33 cellular contexts compared by ENCODE assay signal in the genomic region with DNA sequence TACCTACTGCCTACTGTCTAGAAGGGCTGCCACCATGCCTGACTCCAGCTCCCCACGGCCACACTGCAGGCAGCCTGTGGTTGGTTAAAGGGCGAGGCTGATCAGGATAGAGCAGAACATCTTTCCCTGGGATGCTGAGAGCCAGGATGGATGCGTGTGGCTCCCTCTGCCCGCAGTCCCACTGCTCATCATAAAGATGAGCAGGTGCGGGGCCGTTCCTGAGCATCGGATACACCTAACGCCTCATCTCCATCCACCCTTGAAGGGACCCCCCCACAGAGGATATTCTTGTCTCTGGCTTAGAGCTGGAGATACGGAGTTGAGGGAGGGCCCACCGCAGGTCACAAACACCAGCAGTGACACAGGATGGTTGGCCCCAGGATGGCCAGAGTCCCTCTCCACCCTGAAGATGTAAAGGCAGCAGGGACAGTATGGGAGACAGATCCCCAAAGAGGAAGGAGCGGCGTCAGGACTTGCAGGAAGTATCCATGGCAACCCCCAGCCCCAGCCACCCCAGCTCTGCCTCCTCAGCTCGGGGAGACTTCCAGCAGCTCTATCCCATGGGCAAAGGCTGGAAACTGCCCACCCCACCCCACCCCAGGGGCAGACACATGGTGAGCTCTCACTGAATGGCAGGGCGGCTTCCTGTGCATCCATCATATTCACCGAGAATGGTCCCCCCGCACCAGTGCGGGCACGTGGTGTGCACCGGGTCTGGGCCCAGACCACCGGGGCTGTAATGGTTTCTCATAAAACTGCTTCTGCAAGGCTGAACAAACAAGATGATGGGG. TPM values are rescaled to one million over a fixed set of nuclear protein-coding genes. Genes with fewer than 3 reads are reported as not detected.
"Had no signal": no experiment of that assay in that cellular context is flagged by ENCODE, and none has a peak within 500 bp of the region (broad histone marks: within the 10 kb centered on the region; RNA-seq: fewer than 3 reads in every experiment).

No MANE protein-coding gene starts in this region.

- H3K27ac ChIP-seq: breast epithelium, epithelial cell of prostate, esophagus squamous epithelium, left lung, lower lobe of right lung, skin epidermis, suprapubic skin, tibial artery had no signal

- H3K9me3 Mint-ChIP-seq: activated CD4-positive, alpha-beta memory T cell treated with anti-CD3 and anti-CD28 coated beads for 36 hours; activated CD4-positive, alpha-beta T cell treated with anti-CD3 and anti-CD28 coated beads, Interleukin-2, amount 10 ng/mL, durations not matched to agents 24 days and 14 days; activated naive CD4-positive, alpha-beta T cell treated with anti-CD3 and anti-CD28 coated beads, Interleukin-2, amount 10 ng/mL, durations not matched to agents 7 days and 5 days; activated T-helper 1 cell treated with anti-CD3 and anti-CD28 coated beads, Interleukin-12 subunit alpha, Interleukin-12 subunit beta, Interleukin-2, Interleukin-4 antibody, amounts not matched to agents 30 ng/mL and 10 ng/mL and 1 ng/mL, durations not matched to agents 14 hours and 24 hours and 36 hours; natural killer cell treated with Interleukin-12 subunit alpha and Interleukin-12 subunit beta and Interleukin-15 and Interleukin-18, amount 100 ng/mL, for 72 hours; T-helper 1 cell treated with Interleukin-12 subunit alpha and Interleukin-12 subunit beta and Interleukin-4 antibody, amounts not matched to agents 30 μg/mL and 1 μg/mL, for 36 hours had no signal

- H3K4me1 ChIP-seq: breast epithelium, left lung, lower lobe of right lung, tibial artery had no signal

- H3K36me3 ChIP-seq: breast epithelium, left lung, lower lobe of right lung, suprapubic skin, tibial artery had no signal

- H3K36me3 Mint-ChIP-seq: activated CD4-positive, alpha-beta memory T cell treated with anti-CD3 and anti-CD28 coated beads for 36 hours; activated naive CD4-positive, alpha-beta T cell treated with anti-CD3 and anti-CD28 coated beads, Interleukin-2, amount 10 ng/mL, durations not matched to agents 7 days and 5 days; natural killer cell treated with Interleukin-12 subunit alpha and Interleukin-12 subunit beta and Interleukin-15 and Interleukin-18, amount 100 ng/mL, for 72 hours; stimulated activated naive B cell treated with anti-CD40 and anti-IgM and Interleukin-4, amounts not matched to agents 10 μg/mL and 1 μg/mL and 100 μg/mL, for 72 hours had no signal

- DNase-seq: activated CD4-positive, alpha-beta memory T cell treated with anti-CD3 and anti-CD28 coated beads for 36 hours; activated CD4-positive, alpha-beta T cell treated with anti-CD3 and anti-CD28 coated beads, Interleukin-2, amount 10 ng/mL, durations not matched to agents 24 days and 14 days; activated CD4-positive, CD25-positive, alpha-beta regulatory T cell treated with anti-CD3 and anti-CD28 coated beads, Interleukin-2, amount 50 U/mL, for 72 hours; activated CD8-positive, alpha-beta memory T cell treated with anti-CD3 and anti-CD28 coated beads, Interleukin-2, amount 50 U/mL, for 4 hours; activated gamma-delta T cell; activated naive CD4-positive, alpha-beta T cell treated with anti-CD3 and anti-CD28 coated beads, Interleukin-2, amount 10 ng/mL, durations not matched to agents 7 days and 5 days; activated naive CD8-positive, alpha-beta T cell treated with anti-CD3 and anti-CD28 coated beads, Interleukin-2, amount 50 U/mL, for 24 hours; activated T-cell treated with anti-CD3 and anti-CD28 coated beads, Interleukin-2, amount 50 U/mL, for 1 hour; dermis blood vessel endothelial cell; effector CD4-positive, alpha-beta T cell; esophagus squamous epithelium; foreskin melanocyte; kidney glomerular epithelial cell; left lung; lower lobe of right lung; mesenchymal stem cell; stimulated activated CD4-positive, alpha-beta T cell treated with anti-CD3 and anti-CD28 coated beads, Interleukin-4, amount 100 ng/mL, for 4 hours; stimulated activated CD8-positive, alpha-beta memory T cell treated with anti-CD3 and anti-CD28 coated beads, Interleukin-4, amount 100 ng/mL, for 48 hours; stimulated activated naive B cell treated with anti-CD40 and anti-IgM and Interleukin-4, amounts not matched to agents 10 μg/mL and 1 μg/mL and 100 μg/mL, for 72 hours; T1000; tibial artery had no signal

- H3K4me3 ChIP-seq: breast epithelium, esophagus squamous epithelium, left lung, lower lobe of right lung, mucosa of descending colon, skin epidermis, suprapubic skin, tibial artery had no signal

- H3K4me1 Mint-ChIP-seq: activated CD4-positive, alpha-beta T cell treated with anti-CD3 and anti-CD28 coated beads, Interleukin-2, amount 10 ng/mL, durations not matched to agents 24 days and 14 days; activated naive CD4-positive, alpha-beta T cell treated with anti-CD3 and anti-CD28 coated beads, Interleukin-2, amount 10 ng/mL, durations not matched to agents 7 days and 5 days; activated naive CD8-positive, alpha-beta T cell treated with anti-CD3 and anti-CD28 coated beads, Interleukin-2, amount 50 U/mL, for 24 hours had no signal

- ATAC-seq: activated naive CD8-positive, alpha-beta T cell treated with anti-CD3 and anti-CD28 coated beads, Interleukin-2, amount 50 U/mL, for 24 hours; left lung; lower lobe of right lung; mucosa of descending colon; sciatic nerve; stimulated activated naive B cell treated with anti-CD40 and anti-IgM and Interleukin-4, amounts not matched to agents 10 μg/mL and 1 μg/mL and 100 μg/mL, for 72 hours had no signal

- H3K27me3 Mint-ChIP-seq: activated CD4-positive, alpha-beta T cell treated with anti-CD3 and anti-CD28 coated beads, Interleukin-2, amount 10 ng/mL, durations not matched to agents 24 days and 14 days had no signal

- H3K9me3 ChIP-seq: breast epithelium, esophagus squamous epithelium, left lung, lower lobe of right lung, mucosa of descending colon, suprapubic skin, tibial artery had no signal

- H3K27ac Mint-ChIP-seq: activated CD4-positive, alpha-beta memory T cell treated with anti-CD3 and anti-CD28 coated beads for 36 hours; activated CD4-positive, alpha-beta T cell treated with anti-CD3 and anti-CD28 coated beads, Interleukin-2, amount 10 ng/mL, durations not matched to agents 24 days and 14 days; activated naive CD4-positive, alpha-beta T cell treated with anti-CD3 and anti-CD28 coated beads, Interleukin-2, amount 10 ng/mL, durations not matched to agents 7 days and 5 days; activated naive CD8-positive, alpha-beta T cell treated with anti-CD3 and anti-CD28 coated beads, Interleukin-2, amount 50 U/mL, for 24 hours; activated T-helper 1 cell treated with anti-CD3 and anti-CD28 coated beads, Interleukin-12 subunit alpha, Interleukin-12 subunit beta, Interleukin-2, Interleukin-4 antibody, amounts not matched to agents 30 ng/mL and 10 ng/mL and 1 ng/mL, durations not matched to agents 14 hours and 24 hours and 36 hours; natural killer cell treated with Interleukin-12 subunit alpha and Interleukin-12 subunit beta and Interleukin-15 and Interleukin-18, amount 100 ng/mL, for 72 hours; progenitor cell of endocrine pancreas; stimulated activated naive B cell treated with anti-CD40 and anti-IgM and Interleukin-4, amounts not matched to agents 10 μg/mL and 1 μg/mL and 100 μg/mL, for 72 hours; T-helper 1 cell treated with Interleukin-12 subunit alpha and Interleukin-12 subunit beta and Interleukin-4 antibody, amounts not matched to agents 30 μg/mL and 1 μg/mL, for 36 hours had no signal

- H3K4me3 Mint-ChIP-seq: activated CD4-positive, alpha-beta memory T cell treated with anti-CD3 and anti-CD28 coated beads for 36 hours; activated CD4-positive, alpha-beta T cell treated with anti-CD3 and anti-CD28 coated beads, Interleukin-2, amount 10 ng/mL, durations not matched to agents 24 days and 14 days; activated naive CD4-positive, alpha-beta T cell treated with anti-CD3 and anti-CD28 coated beads, Interleukin-2, amount 10 ng/mL, durations not matched to agents 7 days and 5 days; activated naive CD8-positive, alpha-beta T cell treated with anti-CD3 and anti-CD28 coated beads, Interleukin-2, amount 50 U/mL, for 24 hours; activated T-helper 1 cell treated with anti-CD3 and anti-CD28 coated beads, Interleukin-12 subunit alpha, Interleukin-12 subunit beta, Interleukin-2, Interleukin-4 antibody, amounts not matched to agents 30 ng/mL and 10 ng/mL and 1 ng/mL, durations not matched to agents 14 hours and 24 hours and 36 hours; natural killer cell treated with Interleukin-12 subunit alpha and Interleukin-12 subunit beta and Interleukin-15 and Interleukin-18, amount 100 ng/mL, for 72 hours; stimulated activated naive B cell treated with anti-CD40 and anti-IgM and Interleukin-4, amounts not matched to agents 10 μg/mL and 1 μg/mL and 100 μg/mL, for 72 hours; T-helper 1 cell treated with Interleukin-12 subunit alpha and Interleukin-12 subunit beta and Interleukin-4 antibody, amounts not matched to agents 30 μg/mL and 1 μg/mL, for 36 hours had no signal

RNA-seq across cellular contexts. Expression of a gene that starts 19.3 kb away (rescaled TPM):
- total RNA-seq: activated CD4-positive, alpha-beta memory T cell treated with anti-CD3 and anti-CD28 coated beads for 36 hours; activated CD4-positive, alpha-beta T cell treated with anti-CD3 and anti-CD28 coated beads, Interleukin-2, amount 10 ng/mL, durations not matched to agents 24 days and 14 days; activated CD8-positive, alpha-beta memory T cell treated with anti-CD3 and anti-CD28 coated beads for 36 hours; activated T-helper 1 cell treated with anti-CD3 and anti-CD28 coated beads, Interleukin-12 subunit alpha, Interleukin-12 subunit beta, Interleukin-2, Interleukin-4 antibody, amounts not matched to agents 30 ng/mL and 10 ng/mL and 1 ng/mL, durations not matched to agents 14 hours and 24 hours and 36 hours; lower lobe of right lung; natural killer cell treated with Interleukin-12 subunit alpha and Interleukin-12 subunit beta and Interleukin-15 and Interleukin-18, amount 100 ng/mL, for 72 hours; osteocyte had no signal
